ENCODE assay signal across 26 cellular contexts in genomic region chr15:39246523-39246922, GRCh38.
DNase-seq lines count a peak whose midpoint lies in the region; TF ChIP-seq lines count a peak whose summit lies in the region.
"Had no signal": no experiment of that assay in that cellular context is flagged by ENCODE, and none has a peak within 500 bp of the region (broad histone marks: within the 10 kb centered on the region; RNA-seq: fewer than 3 reads in every experiment).

No MANE protein-coding gene starts in this region.

- DNase-seq in HFFc6 (no peak), SJSA1 (ENCODE audit: low read depth in 1 of 2, low spot score in 2 of 2) (no peak), glomerular visceral epithelial cell (ENCODE audit: extremely low spot score) (peak; percentile 24), hepatic stellate cell (ENCODE audit: low spot score) (no peak), activated gamma-delta T cell treated with Interleukin-2 at 50 U/mL for 16 hours (no peak), NCI-H1417 (lab: John Stamatoyannopoulos, UW) (no peak), dedifferentiated amniotic fluid mesenchymal stem cell (ENCODE audit: extremely low spot score) (no peak)
- DNase-seq: Calu3; CD8-positive, alpha-beta memory T cell; DMS79 treated with DMSO at 0.1 percent for 48 hours; GOT3; NCI-H1048; NCI-H1417 treated with DMSO at 0.1 percent for 48 hours; NCI-H1694 treated with DMSO at 0.1 percent for 48 hours; NCI-H2081 treated with DMSO at 0.1 percent for 48 hours; NCI-H2171; NCI-H226; NCI-H510A; NCI-H69; SHP77 treated with DMSO at 0.1 percent for 48 hours had no signal

- H3K4me3 ChIP-seq in SJSA1 = no peak overlapping the region
- H3K4me3 ChIP-seq: HAP-1, SK-N-MC had no signal

- no peak overlapping the region for H3K4me3 Mint-ChIP-seq in HFFc6
- H3K4me3 Mint-ChIP-seq: B cell; CD8-positive, alpha-beta memory T cell; IgD-negative memory B cell had no signal

- peak overlapping the region; percentile 69 for H3K27ac Mint-ChIP-seq in HFFc6
- H3K27ac Mint-ChIP-seq: B cell; CD8-positive, alpha-beta memory T cell; IgD-negative memory B cell had no signal

- H3K9me3 ChIP-seq in SJSA1 (replicated peaks) = no peaks in the 10 kb centered on the region; the same call in 1 of the 2 replicates
- H3K9me3 ChIP-seq: HAP-1 had no signal

- H3K27me3 ChIP-seq in SJSA1 (replicated peaks) = no peaks in the 10 kb centered on the region

- TF ChIP-seq CTCF in HFFc6 (IDR thresholded peaks at IDR 0.05) = no peak

- H3K4me1 Mint-ChIP-seq in HFFc6 (ENCODE audit: low read depth) = peaks cover 98% of the 10 kb centered on the region
- H3K4me1 Mint-ChIP-seq: B cell, IgD-negative memory B cell had no signal

- H3K36me3 ChIP-seq in SJSA1 = no peaks in the 10 kb centered on the region
- H3K36me3 ChIP-seq: HAP-1 had no signal

- peaks cover 14% of the 10 kb centered on the region for H3K36me3 Mint-ChIP-seq in HFFc6 (ENCODE audit: low read depth)
- H3K36me3 Mint-ChIP-seq: CD8-positive, alpha-beta memory T cell; IgD-negative memory B cell had no signal

- H3K4me1 ChIP-seq in SJSA1 (replicated peaks) = peaks cover 57% of the 10 kb centered on the region
- H3K4me1 ChIP-seq: HAP-1 had no signal

- no peaks in the 10 kb centered on the region for H3K27me3 Mint-ChIP-seq in HFFc6 (ENCODE audit: insufficient read depth)

- peak overlapping the region; percentile 3; the same call in 1 of the 2 replicates for H3K27ac ChIP-seq in SJSA1
- H3K27ac ChIP-seq: C4-2B, KMS-11, SK-N-MC had no signal

- no peaks in the 10 kb centered on the region for H3K9me3 Mint-ChIP-seq in HFFc6
